In genomic region chr6:75041381-75041780, GRCh38 we compare ENCODE assay signal across 34 cellular contexts.
"Had no signal": no experiment of that assay in that cellular context is flagged by ENCODE, and none has a peak within 500 bp of the region (broad histone marks: within the 10 kb centered on the region; RNA-seq: fewer than 3 reads in every experiment).

No MANE protein-coding gene starts in this region.

- H3K4me3 Mint-ChIP-seq: activated B cell treated with CpG ODN at 0.5 μM for 24 hours; activated CD4-positive, alpha-beta memory T cell treated with anti-CD3 and anti-CD28 coated beads for 36 hours; activated CD4-positive, alpha-beta T cell treated with anti-CD3 and anti-CD28 coated beads, Interleukin-2, amount 10 ng/mL, durations not matched to agents 24 days and 14 days; activated CD8-positive, alpha-beta memory T cell treated with anti-CD3 and anti-CD28 coated beads, Interleukin-2, amount 10 ng/mL, durations not matched to agents 7 days and 5 days; activated CD8-positive, alpha-beta T cell treated with anti-CD3 and anti-CD28 coated beads for 36 hours; activated naive CD4-positive, alpha-beta T cell treated with anti-CD3 and anti-CD28 coated beads, Interleukin-2, amount 10 ng/mL, durations not matched to agents 7 days and 5 days; activated naive CD4-positive, alpha-beta T cell treated with anti-CD3 and anti-CD28 coated beads, Interleukin-2, amount 50 U/mL, for 24 hours; activated naive CD8-positive, alpha-beta T cell; activated naive CD8-positive, alpha-beta T cell treated with anti-CD3 and anti-CD28 coated beads, Interleukin-2, amount 10 ng/mL, durations not matched to agents 7 days and 5 days; activated naive CD8-positive, alpha-beta T cell treated with anti-CD3 and anti-CD28 coated beads, Interleukin-2, amount 50 U/mL, for 24 hours; activated T-cell treated with anti-CD3 and anti-CD28 coated beads, Interleukin-2, amount 50 U/mL, for 24 hours; brain; T-helper 1 cell treated with Interleukin-12 subunit alpha and Interleukin-12 subunit beta and Interleukin-4 antibody, amounts not matched to agents 30 μg/mL and 1 μg/mL, for 36 hours; T-helper 2 cell treated with Interferon-gamma antibody and Interleukin-4, amounts not matched to agents 5 μg/mL and 100 μg/mL, for 36 hours had no signal

- H3K27ac ChIP-seq: ascending aorta, VCaP had no signal

- H3K4me3 ChIP-seq: ascending aorta had no signal

- H3K36me3 ChIP-seq: ascending aorta had no signal

- H3K36me3 Mint-ChIP-seq: activated CD4-positive, alpha-beta memory T cell treated with anti-CD3 and anti-CD28 coated beads for 36 hours; activated CD8-positive, alpha-beta memory T cell treated with anti-CD3 and anti-CD28 coated beads, Interleukin-2, amount 10 ng/mL, durations not matched to agents 7 days and 5 days; activated naive CD4-positive, alpha-beta T cell treated with anti-CD3 and anti-CD28 coated beads, Interleukin-2, amount 10 ng/mL, durations not matched to agents 7 days and 5 days; activated naive CD4-positive, alpha-beta T cell treated with anti-CD3 and anti-CD28 coated beads, Interleukin-2, amount 50 U/mL, for 24 hours; activated naive CD8-positive, alpha-beta T cell; activated naive CD8-positive, alpha-beta T cell treated with anti-CD3 and anti-CD28 coated beads, Interleukin-2, amount 10 ng/mL, durations not matched to agents 7 days and 5 days; brain had no signal

- H3K27me3 Mint-ChIP-seq: activated B cell treated with CpG ODN at 0.5 μM for 24 hours; activated CD4-positive, alpha-beta T cell treated with anti-CD3 and anti-CD28 coated beads, Interleukin-2, amount 10 ng/mL, durations not matched to agents 24 days and 14 days; activated CD8-positive, alpha-beta memory T cell treated with anti-CD3 and anti-CD28 coated beads, Interleukin-2, amount 10 ng/mL, durations not matched to agents 7 days and 5 days; activated CD8-positive, alpha-beta T cell treated with anti-CD3 and anti-CD28 coated beads for 36 hours; activated naive CD4-positive, alpha-beta T cell treated with anti-CD3 and anti-CD28 coated beads, Interleukin-2, amount 10 ng/mL, durations not matched to agents 7 days and 5 days; activated naive CD4-positive, alpha-beta T cell treated with anti-CD3 and anti-CD28 coated beads, Interleukin-2, amount 50 U/mL, for 24 hours; activated naive CD8-positive, alpha-beta T cell treated with anti-CD3 and anti-CD28 coated beads, Interleukin-2, amount 10 ng/mL, durations not matched to agents 7 days and 5 days; activated naive CD8-positive, alpha-beta T cell treated with anti-CD3 and anti-CD28 coated beads, Interleukin-2, amount 50 U/mL, for 24 hours; activated T-cell treated with anti-CD3 and anti-CD28 coated beads, Interleukin-2, amount 50 U/mL, for 24 hours; brain had no signal

- H3K4me1 Mint-ChIP-seq: activated B cell treated with CpG ODN at 0.5 μM for 24 hours; activated CD4-positive, alpha-beta T cell treated with anti-CD3 and anti-CD28 coated beads, Interleukin-2, amount 10 ng/mL, durations not matched to agents 24 days and 14 days; activated CD8-positive, alpha-beta memory T cell treated with anti-CD3 and anti-CD28 coated beads, Interleukin-2, amount 10 ng/mL, durations not matched to agents 7 days and 5 days; activated naive CD4-positive, alpha-beta T cell treated with anti-CD3 and anti-CD28 coated beads, Interleukin-2, amount 10 ng/mL, durations not matched to agents 7 days and 5 days; activated naive CD4-positive, alpha-beta T cell treated with anti-CD3 and anti-CD28 coated beads, Interleukin-2, amount 50 U/mL, for 24 hours; activated naive CD8-positive, alpha-beta T cell treated with anti-CD3 and anti-CD28 coated beads, Interleukin-2, amount 10 ng/mL, durations not matched to agents 7 days and 5 days; activated naive CD8-positive, alpha-beta T cell treated with anti-CD3 and anti-CD28 coated beads, Interleukin-2, amount 50 U/mL, for 24 hours; brain had no signal

- H3K4me1 ChIP-seq: ascending aorta had no signal

- H3K9me3 Mint-ChIP-seq: activated CD4-positive, alpha-beta T cell treated with anti-CD3 and anti-CD28 coated beads, Interleukin-2, amount 10 ng/mL, durations not matched to agents 24 days and 14 days; activated naive CD8-positive, alpha-beta T cell treated with anti-CD3 and anti-CD28 coated beads, Interleukin-2, amount 10 ng/mL, durations not matched to agents 7 days and 5 days; activated T-helper 2 cell treated with anti-CD3 and anti-CD28 coated beads, Interferon-gamma antibody, Interleukin-2, Interleukin-4, amounts not matched to agents 10 μg/mL and 5 μg/mL and 100 μg/mL, durations not matched to agents 14 hours and 24 hours and 36 hours had no signal

- H3K27ac Mint-ChIP-seq: activated B cell treated with CpG ODN at 0.5 μM for 24 hours; activated CD4-positive, alpha-beta memory T cell treated with anti-CD3 and anti-CD28 coated beads for 36 hours; activated CD4-positive, alpha-beta T cell treated with anti-CD3 and anti-CD28 coated beads, Interleukin-2, amount 10 ng/mL, durations not matched to agents 24 days and 14 days; activated CD8-positive, alpha-beta memory T cell treated with anti-CD3 and anti-CD28 coated beads, Interleukin-2, amount 10 ng/mL, durations not matched to agents 7 days and 5 days; activated CD8-positive, alpha-beta T cell treated with anti-CD3 and anti-CD28 coated beads for 36 hours; activated naive CD4-positive, alpha-beta T cell treated with anti-CD3 and anti-CD28 coated beads, Interleukin-2, amount 10 ng/mL, durations not matched to agents 7 days and 5 days; activated naive CD4-positive, alpha-beta T cell treated with anti-CD3 and anti-CD28 coated beads, Interleukin-2, amount 50 U/mL, for 24 hours; activated naive CD8-positive, alpha-beta T cell; activated naive CD8-positive, alpha-beta T cell treated with anti-CD3 and anti-CD28 coated beads, Interleukin-2, amount 10 ng/mL, durations not matched to agents 7 days and 5 days; activated naive CD8-positive, alpha-beta T cell treated with anti-CD3 and anti-CD28 coated beads, Interleukin-2, amount 50 U/mL, for 24 hours; activated T-cell treated with anti-CD3 and anti-CD28 coated beads, Interleukin-2, amount 50 U/mL, for 24 hours; activated T-helper 2 cell treated with anti-CD3 and anti-CD28 coated beads, Interferon-gamma antibody, Interleukin-2, Interleukin-4, amounts not matched to agents 10 μg/mL and 5 μg/mL and 100 μg/mL, durations not matched to agents 14 hours and 24 hours and 36 hours; brain; T-helper 1 cell treated with Interleukin-12 subunit alpha and Interleukin-12 subunit beta and Interleukin-4 antibody, amounts not matched to agents 30 μg/mL and 1 μg/mL, for 36 hours; T-helper 2 cell treated with Interferon-gamma antibody and Interleukin-4, amounts not matched to agents 5 μg/mL and 100 μg/mL, for 36 hours had no signal

- ATAC-seq: activated CD8-positive, alpha-beta memory T cell treated with anti-CD3 and anti-CD28 coated beads, Interleukin-2, amount 10 ng/mL, durations not matched to agents 7 days and 5 days; activated CD8-positive, alpha-beta T cell treated with anti-CD3 and anti-CD28 coated beads for 36 hours; activated naive CD8-positive, alpha-beta T cell treated with anti-CD3 and anti-CD28 coated beads, Interleukin-2, amount 50 U/mL, for 24 hours had no signal

- H3K27me3 ChIP-seq: ascending aorta had no signal

- DNase-seq: activated B cell treated with CpG ODN at 0.5 μM for 24 hours; activated CD4-positive, alpha-beta memory T cell treated with anti-CD3 and anti-CD28 coated beads for 36 hours; activated CD4-positive, alpha-beta T cell treated with anti-CD3 and anti-CD28 coated beads for 4 hours; activated CD4-positive, alpha-beta T cell treated with anti-CD3 and anti-CD28 coated beads, Interleukin-2, amount 10 ng/mL, durations not matched to agents 24 days and 14 days; activated CD4-positive, alpha-beta T cell treated with anti-CD3 and anti-CD28 coated beads, Interleukin-2, amount 50 U/mL, for 1 hour; activated CD4-positive, alpha-beta T cell treated with anti-CD3 and anti-CD28 coated beads, Interleukin-2, amount 50 U/mL, for 4 hours; activated CD4-positive, CD25-positive, alpha-beta regulatory T cell treated with anti-CD3 and anti-CD28 coated beads, Interleukin-2, amount 50 U/mL, for 72 hours; activated CD8-positive, alpha-beta memory T cell treated with anti-CD3 and anti-CD28 coated beads for 24 hours; activated CD8-positive, alpha-beta memory T cell treated with anti-CD3 and anti-CD28 coated beads, Interleukin-2, amount 10 ng/mL, durations not matched to agents 7 days and 5 days; activated CD8-positive, alpha-beta memory T cell treated with anti-CD3 and anti-CD28 coated beads, Interleukin-2, amount 50 U/mL, for 48 hours; activated CD8-positive, alpha-beta T cell treated with anti-CD3 and anti-CD28 coated beads for 36 hours; activated effector memory CD4-positive, alpha-beta T cell treated with Interleukin-2 at 50 U/mL for 16 hours; activated gamma-delta T cell; activated naive CD4-positive, alpha-beta T cell treated with anti-CD3 and anti-CD28 coated beads, Interleukin-2, amount 10 ng/mL, durations not matched to agents 7 days and 5 days; activated naive CD4-positive, alpha-beta T cell treated with Interleukin-2 at 50 U/mL for 16 hours; activated naive CD8-positive, alpha-beta T cell treated with anti-CD3 and anti-CD28 coated beads, Interleukin-2, amount 10 ng/mL, durations not matched to agents 7 days and 5 days; activated naive CD8-positive, alpha-beta T cell treated with anti-CD3 and anti-CD28 coated beads, Interleukin-2, amount 50 U/mL, for 24 hours; activated T-cell treated with anti-CD3 and anti-CD28 coated beads, Interleukin-2, amount 50 U/mL, for 24 hours; activated T-cell treated with anti-CD3 and anti-CD28 coated beads, Interleukin-2, amount 50 U/mL, for 48 hours; amygdala; anterior cingulate cortex; central memory CD4-positive, alpha-beta T cell; SW 1271; T-helper 1 cell; T-helper 2 cell; T-helper 9 cell had no signal
